8 cellular contexts compared by ENCODE assay signal in genomic region chr2:73071452-73072399, GRCh38. TPM values are rescaled to one million over a fixed set of nuclear protein-coding genes. Genes with fewer than 3 reads are reported as not detected.
DNase-seq lines count a peak whose midpoint lies in the region; ATAC-seq and TF ChIP-seq lines count a peak whose summit lies in the region.

Gene SFXN5 (minus strand): TSS chr2:73071712. CDS start chr2:73071705, 7 bp downstream.

- CTCF ChIA-PET in AG04450 (lab: Charles Lee) (interaction anchor here (1.0 to 2.6 kb wide), 4 partner anchors 15 to 106 kb away, joined by 3 to 9 read pairs (median 6); no protein-coding TSS in a partner anchor), WTC11 (lab: Charles Lee) (interaction anchor here (0.8 to 2.7 kb wide), 10 partner anchors 9 to 179 kb away, joined by 3 to 15 read pairs (median 6); no protein-coding TSS in a partner anchor)

- H3K4me3 ChIP-seq in AG04450 (ENCODE audit: low read depth, low read length) (peak within 1 kb of the TSS; percentile 83), spleen (peak within 1 kb of the TSS; percentile 67 to 99 (median 89))

- H3K27me3 Mint-ChIP-seq in WTC11 (ENCODE audit: low read depth), result no peaks in the 10 kb centered on the region; the same call in 1 of the 2 replicates
- peaks cover 10 to 23% (median 22%) of the 10 kb centered on the region in 3 donors for H3K27me3 Mint-ChIP-seq in immature natural killer cell (ENCODE audit: low read depth in 3 of 3)

- POLR2A ChIA-PET in AG04450 (lab: Yijun Ruan, JAX) (interaction anchor here (0.6 to 1.2 kb wide), 3 partner anchors 18 to 162 kb away, joined by 4 read pairs; partner anchors contain the start of gene CCT7), WTC11 (lab: Charles Lee) (interaction anchor here (0.6 to 1.5 kb wide), 8 partner anchors 14 to 438 kb away, joined by 3 to 6 read pairs (median 4); no protein-coding TSS in a partner anchor)

- H3K27ac Mint-ChIP-seq in WTC11, result peak within 1 kb of the TSS; percentile 78
- peak within 1 kb of the TSS; percentile 86 to 93 (median 91) for H3K27ac Mint-ChIP-seq in immature natural killer cell

- H3K4me1 Mint-ChIP-seq in WTC11 (peaks cover 22% of the 10 kb centered on the region), immature natural killer cell (peaks cover 30 to 40% of the 10 kb centered on the region in 2 donors)

- peak in 1 of 3 donors; percentile 13 for TF ChIP-seq POLR2A in spleen (IDR thresholded peaks at IDR 0.05)

- WGBS in spleen, 5 donors, result 3 to 6% (median 4%) methylated on average over 39 to 69 of the region's 69 CpGs

- TF ChIP-seq CTCF in AG04450 (IDR thresholded peaks at IDR 0.05; ENCODE audit: low read depth, low read length) (peak; percentile 32), WTC11 (IDR thresholded peaks at IDR 0.05) (no peak), spleen (IDR thresholded peaks at IDR 0.05 in 8 of 11, conservative IDR thresholded peaks at IDR 0.05 in 3 of 11) (peak in 10 of 11 experiments; percentile 16 to 72 (median 40))

- H3K4me3 Mint-ChIP-seq in WTC11 (peak within 1 kb of the TSS; percentile 77), immature natural killer cell (peak within 1 kb of the TSS; percentile 91 to 98 (median 94))

- DNase-seq in AG04450 (ENCODE audit: low read depth, low spot score), result peak; percentile 77
- DNase-seq in NCI-H226, result peak; percentile 58
- DNase-seq in WTC11 (ENCODE audit: low spot score), result peak; percentile 95
- DNase-seq in caudate nucleus (lab: John Stamatoyannopoulos, UW), result peak in 60 of 61 donors; percentile 73 to 98 (median 92)
- peak; percentile 95 to 96 (median 96) for DNase-seq in immature natural killer cell
- DNase-seq in spleen, result peak; percentile 97

- H3K4me1 ChIP-seq in spleen, result peaks cover 18 to 47% (median 30%) of the 10 kb centered on the region in 6 donors

- H3K9me3 Mint-ChIP-seq in WTC11, result no peaks in the 10 kb centered on the region
- H3K9me3 Mint-ChIP-seq in immature natural killer cell, result no peaks in the 10 kb centered on the region

- ATAC-seq in GM18907 (IDR thresholded peaks at IDR 0.05; ENCODE audit: unreplicated experiment) (peak; percentile 86), HG03159 (IDR thresholded peaks at IDR 0.05; ENCODE audit: unreplicated experiment) (peak; percentile 78), WTC11 (peak; percentile 83)

- H3K36me3 Mint-ChIP-seq in WTC11, result no peaks in the 10 kb centered on the region
- H3K36me3 Mint-ChIP-seq in immature natural killer cell, result no peaks in the 10 kb centered on the region

- H3K27ac ChIP-seq in AG04450 (ENCODE audit: low read depth, low read length), result peak within 1 kb of the TSS; percentile 88
- peak within 1 kb of the TSS; percentile 97 for H3K27ac ChIP-seq in caudate nucleus (ENCODE audit: low read depth, low read length)
- peak within 1 kb of the TSS; percentile 92 to 97 (median 94) for H3K27ac ChIP-seq in spleen

- intact Hi-C loops in spleen (cut with DNase I; ENCODE audit: low total_unique reads), result no loop called here

- H3K27me3 ChIP-seq in AG04450 (ENCODE audit: control insufficient read depth, insufficient read depth, low read length) (no peaks in the 10 kb centered on the region), spleen (replicated peaks in 1 of 7) (no peaks in the 10 kb centered on the region)

- H3K9me3 ChIP-seq in AG04450 (ENCODE audit: control insufficient read depth, insufficient read depth, low read length) (no peaks in the 10 kb centered on the region; the same call in 1 of the 2 replicates), spleen (no peaks in the 10 kb centered on the region)

- H3K36me3 ChIP-seq in spleen, result peaks cover 0 to 37% (median 6%) of the 10 kb centered on the region in 6 donors

TF ChIP-seq in WTC11, 78 proteins besides CTCF, POLR2A, EP300 and RAD21 (continues in another document):
- TF ChIP-seq MAX (CRISPR knock-in tag; IDR thresholded peaks at IDR 0.05) (peak; percentile 46; the same call in 1 of the 2 replicates), ZNF416 (CRISPR knock-in tag; IDR thresholded peaks at IDR 0.05) (peak; percentile 72; the same call in 1 of the 2 replicates), AFF4 (CRISPR knock-in tag; IDR thresholded peaks at IDR 0.05; ENCODE audit: borderline replicate concordance) (no peak), FOXP1 (CRISPR knock-in tag; IDR thresholded peaks at IDR 0.05; ENCODE audit: borderline replicate concordance) (peak; percentile 59; the same call in 1 of the 2 replicates), ETV6 (CRISPR knock-in tag; IDR thresholded peaks at IDR 0.05) (no peak; the same call in 1 of the 2 replicates), ZNF317 (CRISPR knock-in tag; IDR thresholded peaks at IDR 0.05; ENCODE audit: borderline replicate concordance, low read depth) (no peak), KAT7 (CRISPR knock-in tag; IDR thresholded peaks at IDR 0.05; ENCODE audit: borderline replicate concordance) (peak; percentile 83; the same call in 1 of the 2 replicates), HMGXB4 (CRISPR knock-in tag; IDR thresholded peaks at IDR 0.05) (peak; percentile 70; the same call in 1 of the 2 replicates), ELF4 (CRISPR knock-in tag; IDR thresholded peaks at IDR 0.05; ENCODE audit: low read depth) (no peak), NR3C1 (CRISPR knock-in tag; conservative IDR thresholded peaks at IDR 0.05; ENCODE audit: low read depth) (no peak), TEAD4 (CRISPR knock-in tag; IDR thresholded peaks at IDR 0.05) (0 out of 2 replicates have a peak, but pooled peaks have one; percentile 42), GABPB1 (CRISPR knock-in tag; IDR thresholded peaks at IDR 0.05) (peak; percentile 72), RELA (CRISPR knock-in tag; IDR thresholded peaks at IDR 0.05; ENCODE audit: borderline replicate concordance) (0 out of 2 replicates have a peak, but pooled peaks have one; percentile 31), SP1 (CRISPR knock-in tag; conservative IDR thresholded peaks at IDR 0.05) (peak; percentile 63; the same call in 1 of the 2 replicates), GRHL2 (CRISPR knock-in tag; IDR thresholded peaks at IDR 0.05; ENCODE audit: insufficient replicate concordance, severe bottlenecking) (no peak), E2F4 (CRISPR knock-in tag; IDR thresholded peaks at IDR 0.05; ENCODE audit: borderline replicate concordance, low read depth) (peak; percentile 32; the same call in 1 of the 2 replicates), ZNF232 (CRISPR knock-in tag; IDR thresholded peaks at IDR 0.05) (peak; percentile 85), ZNF423 (CRISPR knock-in tag; IDR thresholded peaks at IDR 0.05) (peak; percentile 24; the same call in 1 of the 2 replicates)

RNA-seq across cellular contexts. Expression of gene SFXN5, which starts in this region (rescaled TPM):
- polyA plus RNA-seq in AG04450 (2011; rRNA removed), result 11.8 and 13.7 TPM in 2 replicates
- polyA minus RNA-seq in AG04450 (2011; rRNA and poly(A)+ RNA removed), result 16.3 and 24.6 TPM in 2 replicates
- total RNA-seq in WTC11 (2021), result 23.1 to 25.9 TPM (median 23.6 TPM) in 3 replicates
- 1 to 10 TPM; 2.4 to 4.5 (median 3.3) TPM for polyA plus RNA-seq in immature natural killer cell
- total RNA-seq in spleen, result 10 to 100 TPM; 18.8 to 41.4 (median 29.0) TPM
- 1 to 10 TPM; 2.6 to 9.0 (median 5.4) TPM for polyA plus RNA-seq in spleen

Comparison
In these comparisons a context has a peak if more than half of its experiments do, and no peak if none do; other contexts are left out.
1. Peak in every context shown above with its lines: DNase-seq, ATAC-seq, H3K4me3 ChIP-seq and H3K27ac ChIP-seq.